ENCODE assay signal across 8 cellular contexts in the genomic region with DNA sequence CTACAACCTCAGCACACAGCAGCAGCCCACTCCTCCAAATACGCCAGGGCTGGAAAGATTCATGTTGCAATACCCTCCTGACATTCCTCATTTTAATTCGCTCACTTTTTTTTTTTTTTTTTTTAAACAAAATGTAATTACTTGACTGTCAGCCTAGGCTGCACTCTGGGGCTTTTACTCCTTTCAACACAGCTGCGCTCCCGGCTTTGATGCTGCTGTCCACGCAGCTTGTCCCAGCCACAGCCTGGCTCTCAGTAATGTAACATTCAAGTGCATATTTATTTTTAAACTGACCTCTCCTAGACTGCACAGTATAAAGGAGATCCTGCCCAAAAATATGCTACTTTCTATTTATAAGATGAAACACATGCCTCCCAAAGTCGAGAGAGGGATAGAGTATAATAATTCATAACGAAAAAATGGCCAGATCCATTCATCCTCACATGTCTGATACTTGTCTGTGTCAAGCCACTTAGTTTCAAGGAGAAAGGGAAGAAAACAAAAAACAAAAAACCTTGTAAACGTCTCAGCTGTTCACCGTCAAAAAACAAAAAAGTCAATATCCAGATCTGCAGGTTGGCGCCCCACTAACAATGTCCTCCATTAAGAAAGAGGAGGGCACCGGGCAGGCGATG. TPM values are rescaled to one million over a fixed set of nuclear protein-coding genes. Genes with fewer than 3 reads are reported as not detected.
A peak's percentile ranks its signal among the peaks of the same experiment; 100 is the strongest.
DNase-seq lines count a peak whose midpoint lies in the region; ATAC-seq and TF ChIP-seq lines count a peak whose summit lies in the region.

No MANE protein-coding gene starts in this region.

- CTCF ChIA-PET in Caco-2 (lab: Charles Lee) = interaction anchor here (0.7 to 1.5 kb wide), 2 partner anchors 80 to 162 kb away, joined by 4 read pairs; no protein-coding TSS in a partner anchor
- CTCF ChIA-PET in RWPE1 (lab: Yijun Ruan, JAX) = interaction anchor here (0.6 to 0.9 kb wide), 3 partner anchors 84 to 274 kb away, joined by 3 to 5 read pairs (median 4); no protein-coding TSS in a partner anchor

- no peaks in the 10 kb centered on the region for H3K36me3 ChIP-seq in Caco-2 (ENCODE audit: control insufficient read depth, insufficient read depth, low read length)

- DNase-seq in Caco-2 (no peak), RWPE1 (ENCODE audit: low spot score) (no peak), fibroblast of gingiva (ENCODE audit: low read depth) (peak; percentile 30), osteocyte (ENCODE audit: extremely low spot score, unreplicated experiment) (no peak), SIG-M5 treated with dmso at 0.1 percent for 504 hours (lab: John Stamatoyannopoulos, UW; ENCODE audit: unreplicated experiment) (no peak)

- no TSS peak for BruUV-seq in Caco-2 (replicated peaks; lab: Mats Ljungman, UMichigan)

- intact Hi-C loops in Caco-2 (cut with micrococcal nuclease; ENCODE audit: unreplicated experiment) = loop anchor here (1.0 kb wide), 2 partner anchors 11 to 162 kb away; no protein-coding TSS in a partner anchor

- peak overlapping the region; percentile 74 for H3K27ac ChIP-seq in RWPE1

- peaks cover 32% of the 10 kb centered on the region for H3K4me1 Mint-ChIP-seq in Caco-2 (ENCODE audit: low read depth, unreplicated experiment)
- H3K4me1 Mint-ChIP-seq in osteocyte (ENCODE audit: unreplicated experiment) = peaks cover 43% of the 10 kb centered on the region

- H3K36me3 Mint-ChIP-seq in Caco-2 (ENCODE audit: insufficient read depth, unreplicated experiment) (peaks cover 66% of the 10 kb centered on the region), osteocyte (ENCODE audit: unreplicated experiment) (no peaks in the 10 kb centered on the region)

- H3K9me3 ChIP-seq in Caco-2 = no peaks in the 10 kb centered on the region

- no peak for TF ChIP-seq CTCF in Caco-2 (IDR thresholded peaks at IDR 0.05; ENCODE audit: insufficient read depth in 1 of 2, low read depth in 1 of 2, low read length in 1 of 2, severe bottlenecking in 1 of 2, unreplicated experiment in 1 of 2)
- TF ChIP-seq CTCF in RWPE1 (conservative IDR thresholded peaks at IDR 0.05; ENCODE audit: low read depth) = no peak
- no peak for TF ChIP-seq CTCF in osteocyte (IDR thresholded peaks at IDR 0.05)

- H3K4me3 ChIP-seq in Caco-2 (ENCODE audit: low read depth, low read length) = peak overlapping the region; percentile 98

- H3K27ac Mint-ChIP-seq in Caco-2 (ENCODE audit: unreplicated experiment) (peak overlapping the region; percentile 20), osteocyte (ENCODE audit: unreplicated experiment) (peak overlapping the region; percentile 56)

- ATAC-seq in GM19328 (IDR thresholded peaks at IDR 0.05; ENCODE audit: unreplicated experiment) (no peak), GM19035 (IDR thresholded peaks at IDR 0.05; ENCODE audit: unreplicated experiment) (no peak), GM19395 (IDR thresholded peaks at IDR 0.05; ENCODE audit: unreplicated experiment) (no peak)

- H3K4me3 Mint-ChIP-seq in Caco-2 (ENCODE audit: unreplicated experiment) (peak overlapping the region; percentile 73), osteocyte (ENCODE audit: unreplicated experiment) (peak overlapping the region; percentile 89)

- H3K9me3 Mint-ChIP-seq in Caco-2 (ENCODE audit: unreplicated experiment) = no peaks in the 10 kb centered on the region
- no peaks in the 10 kb centered on the region for H3K9me3 Mint-ChIP-seq in osteocyte (ENCODE audit: unreplicated experiment)

- POLR2A ChIA-PET in Caco-2 (lab: Charles Lee) = interaction anchor here (0.5 to 0.7 kb wide), 3 partner anchors 157 to 226 kb away, joined by 4 to 7 read pairs (median 4); no protein-coding TSS in a partner anchor
- POLR2A ChIA-PET in RWPE1 (lab: Yijun Ruan, JAX; ENCODE audit: low non-redundant PET) = no interaction called here

- H3K4me1 ChIP-seq in Caco-2 = peaks cover 38% of the 10 kb centered on the region

- H3K27me3 ChIP-seq in Caco-2 (replicated peaks; ENCODE audit: control insufficient read depth, insufficient read depth, low read length) = no peaks in the 10 kb centered on the region

- H3K27me3 Mint-ChIP-seq in Caco-2 (ENCODE audit: insufficient read depth, unreplicated experiment) = no peaks in the 10 kb centered on the region
- no peaks in the 10 kb centered on the region for H3K27me3 Mint-ChIP-seq in osteocyte (ENCODE audit: unreplicated experiment)

RNA-seq across cellular contexts. Expression of gene CDC42EP3, which starts 0.9 kb away (rescaled TPM):
- total RNA-seq in Caco-2 (2022) (87.5 and 95.8 TPM in 2 replicates), osteocyte (40.9 and 46.2 TPM in 2 replicates)
